ENCODE assay signal across 11 cellular contexts in the genomic region with DNA sequence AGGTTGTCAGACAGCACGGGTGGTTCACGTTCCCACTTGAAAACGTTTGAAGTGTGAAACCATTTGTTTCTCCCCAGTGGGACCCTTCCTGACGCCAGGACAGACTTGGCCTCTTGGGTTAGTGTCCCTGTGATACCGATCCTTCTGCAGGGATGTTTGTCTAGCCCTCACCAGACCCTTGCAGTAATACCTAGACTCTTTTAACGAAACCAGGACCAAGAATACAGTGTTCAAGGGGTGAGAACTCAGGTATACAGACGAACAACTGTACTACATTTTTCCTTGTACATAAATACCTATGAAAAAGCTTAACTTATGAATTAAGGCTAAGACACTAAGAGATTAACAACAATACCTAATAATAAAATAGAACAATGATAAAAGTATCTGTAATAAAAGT.
DNase-seq lines count a peak whose midpoint lies in the region; ATAC-seq lines count a peak whose summit lies in the region.
"Had no signal": no experiment of that assay in that cellular context is flagged by ENCODE, and none has a peak within 500 bp of the region (broad histone marks: within the 10 kb centered on the region; RNA-seq: fewer than 3 reads in every experiment).

No MANE protein-coding gene starts in this region.

- peak overlapping the region; percentile 77 for H3K27ac Mint-ChIP-seq in activated naive CD8-positive, alpha-beta T cell treated with anti-CD3 and anti-CD28 coated beads, Interleukin-2, amount 50 U/mL, for 24 hours

- H3K9me3 Mint-ChIP-seq in activated naive CD8-positive, alpha-beta T cell treated with anti-CD3 and anti-CD28 coated beads, Interleukin-2, amount 50 U/mL, for 24 hours = no peaks in the 10 kb centered on the region

- H3K4me1 Mint-ChIP-seq in activated naive CD8-positive, alpha-beta T cell treated with anti-CD3 and anti-CD28 coated beads, Interleukin-2, amount 50 U/mL, for 24 hours = peaks cover 34% of the 10 kb centered on the region

- peaks cover 44% of the 10 kb centered on the region for H3K27me3 Mint-ChIP-seq in activated naive CD8-positive, alpha-beta T cell treated with anti-CD3 and anti-CD28 coated beads, Interleukin-2, amount 50 U/mL, for 24 hours

- DNase-seq in activated naive CD8-positive, alpha-beta T cell treated with anti-CD3 and anti-CD28 coated beads, Interleukin-2, amount 50 U/mL, for 24 hours = no peak
- DNase-seq in NCI-H187 treated with DMSO at 0.1 percent for 48 hours (lab: John Stamatoyannopoulos, UW) (no peak), islet precursor cell (no peak), DMS153 (lab: John Stamatoyannopoulos, UW) (no peak)
- no peak for DNase-seq in stimulated activated CD4-positive, alpha-beta T cell treated with anti-CD3 and anti-CD28 coated beads, Interleukin-4, amount 100 ng/mL, for 24 hours
- DNase-seq: NCI-H226, T1000 had no signal

- ATAC-seq in GM18502 (IDR thresholded peaks at IDR 0.05; ENCODE audit: poor library complexity, unreplicated experiment) (peak; percentile 53), GM21360 (IDR thresholded peaks at IDR 0.05; ENCODE audit: unreplicated experiment) (peak; percentile 30), HG03103 (IDR thresholded peaks at IDR 0.05; ENCODE audit: low read depth, unreplicated experiment) (peak; percentile 34)
- ATAC-seq in activated naive CD8-positive, alpha-beta T cell treated with anti-CD3 and anti-CD28 coated beads, Interleukin-2, amount 50 U/mL, for 24 hours = no peak

- H3K4me3 Mint-ChIP-seq in activated naive CD8-positive, alpha-beta T cell treated with anti-CD3 and anti-CD28 coated beads, Interleukin-2, amount 50 U/mL, for 24 hours = no peak overlapping the region
- H3K4me3 Mint-ChIP-seq: brain had no signal

- no peaks in the 10 kb centered on the region for H3K36me3 Mint-ChIP-seq in activated naive CD8-positive, alpha-beta T cell treated with anti-CD3 and anti-CD28 coated beads, Interleukin-2, amount 50 U/mL, for 24 hours (ENCODE audit: low read depth)
- H3K36me3 Mint-ChIP-seq: brain had no signal
